Comparison of ENCODE assay signal across 8 cellular contexts in genomic region chr6:73969982-73970960, GRCh38.
DNase-seq lines count a peak whose midpoint lies in the region; ATAC-seq and TF ChIP-seq lines count a peak whose summit lies in the region.

No MANE protein-coding gene starts in this region.

- H3K4me3 ChIP-seq in fibroblast of the aortic adventitia (ENCODE audit: low read depth, low read length) = no peak overlapping the region

- H3K27me3 Mint-ChIP-seq in progenitor cell of endocrine pancreas = no peaks in the 10 kb centered on the region

- H3K9me3 Mint-ChIP-seq in progenitor cell of endocrine pancreas (ENCODE audit: low read depth) = peaks cover 6% of the 10 kb centered on the region

- DNase-seq in DMS53 (lab: John Stamatoyannopoulos, UW) = peak; percentile 91
- DNase-seq in RWPE1 (ENCODE audit: low spot score) = peak; percentile 57
- peak; percentile 69 for DNase-seq in fibroblast of the aortic adventitia (ENCODE audit: low read depth)
- no peak for DNase-seq in progenitor cell of endocrine pancreas (ENCODE audit: low spot score, unreplicated experiment)
- DNase-seq in substantia nigra (lab: John Stamatoyannopoulos, UW) = no peak
- DNase-seq in stimulated activated CD4-positive, alpha-beta T cell treated with anti-CD3 and anti-CD28 coated beads, Interleukin-4, amount 100 ng/mL, for 1 hour = no peak

- no peaks in the 10 kb centered on the region for H3K4me1 Mint-ChIP-seq in progenitor cell of endocrine pancreas (ENCODE audit: low read depth)

- no peak overlapping the region for H3K27ac Mint-ChIP-seq in progenitor cell of endocrine pancreas

- no peaks in the 10 kb centered on the region for H3K36me3 Mint-ChIP-seq in progenitor cell of endocrine pancreas (ENCODE audit: insufficient read depth)

- POLR2A ChIA-PET in RWPE1 (lab: Yijun Ruan, JAX; ENCODE audit: low non-redundant PET) = no interaction called here

- TF ChIP-seq CTCF in RWPE1 (conservative IDR thresholded peaks at IDR 0.05; ENCODE audit: low read depth) (peak; percentile 86), fibroblast of the aortic adventitia (IDR thresholded peaks at IDR 0.05; ENCODE audit: insufficient read depth, low read length) (peak; percentile 71), progenitor cell of endocrine pancreas (IDR thresholded peaks at IDR 0.05; ENCODE audit: unreplicated experiment) (peak; percentile 74)

- H3K27ac ChIP-seq in RWPE1 (no peak overlapping the region), substantia nigra (ENCODE audit: low read depth, low read length, poor library complexity, severe bottlenecking) (no peak overlapping the region)

- CTCF ChIA-PET in RWPE1 (lab: Yijun Ruan, JAX) = interaction anchor here (0.5 to 1.2 kb wide), 25 partner anchors 20 to 1351 kb away, joined by 3 to 11 read pairs (median 5); no protein-coding TSS in a partner anchor

- no peak overlapping the region for H3K4me3 Mint-ChIP-seq in progenitor cell of endocrine pancreas (ENCODE audit: low read depth)

- ATAC-seq in HG03442 (IDR thresholded peaks at IDR 0.05; ENCODE audit: unreplicated experiment) (peak; percentile 41), HG03280 (IDR thresholded peaks at IDR 0.05; ENCODE audit: unreplicated experiment) (no peak)

Comparison
In these comparisons a context has a peak if more than half of its experiments do, and no peak if none do; other contexts are left out.
1. DNase-seq: peak in DMS53 (single experiment), RWPE1 (single experiment) and fibroblast of the aortic adventitia (single experiment); none in progenitor cell of endocrine pancreas (single experiment), substantia nigra (0 of 49) and stimulated activated CD4-positive, alpha-beta T cell treated with anti-CD3 and anti-CD28 coated beads, Interleukin-4, amount 100 ng/mL, for 1 hour (single experiment).
2. Peak in every context shown above with its lines, with median percentiles within 50 percentile points of each other: CTCF ChIP-seq.